9 cellular contexts compared by ENCODE assay signal in the genomic region with DNA sequence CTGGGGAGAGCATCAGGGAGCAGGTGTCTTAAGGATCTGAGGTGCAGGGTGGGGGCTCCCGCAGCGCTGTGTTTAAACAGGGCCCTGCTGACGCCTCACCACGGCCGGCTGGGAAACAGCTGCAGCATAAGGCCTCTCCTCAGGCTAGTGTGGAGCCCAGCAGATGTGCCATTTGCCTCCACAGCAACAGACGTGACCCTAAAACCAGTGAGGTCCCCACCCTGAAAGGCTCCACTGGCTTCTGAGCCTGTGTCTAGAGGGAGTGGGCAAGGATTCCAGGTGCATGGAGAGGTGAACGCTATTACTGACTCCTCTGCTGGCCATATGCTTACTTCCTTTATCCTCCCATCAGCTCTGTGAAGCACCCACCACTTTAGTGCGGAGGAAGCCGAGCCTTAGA. TPM values are rescaled to one million over a fixed set of nuclear protein-coding genes. Genes with fewer than 3 reads are reported as not detected.
DNase-seq lines count a peak whose midpoint lies in the region; ATAC-seq and TF ChIP-seq lines count a peak whose summit lies in the region.
"Had no signal": no experiment of that assay in that cellular context is flagged by ENCODE, and none has a peak within 500 bp of the region (broad histone marks: within the 10 kb centered on the region; RNA-seq: fewer than 3 reads in every experiment).

No MANE protein-coding gene starts in this region.

- peak overlapping the region; percentile 10 for H3K27ac Mint-ChIP-seq in activated CD8-positive, alpha-beta T cell treated with anti-CD3 and anti-CD28 coated beads for 36 hours
- H3K27ac Mint-ChIP-seq in activated CD8-positive, alpha-beta T cell treated with anti-CD3 and anti-CD28 coated beads, Interleukin-2, amount 10 ng/mL, durations not matched to agents 7 days and 5 days, result no peak overlapping the region
- H3K27ac Mint-ChIP-seq in activated naive CD4-positive, alpha-beta T cell treated with anti-CD3 and anti-CD28 coated beads, Interleukin-2, amount 10 ng/mL, durations not matched to agents 7 days and 5 days, result no peak overlapping the region
- H3K27ac Mint-ChIP-seq: activated CD4-positive, alpha-beta T cell treated with anti-CD3 and anti-CD28 coated beads, Interleukin-2, amount 10 ng/mL, durations not matched to agents 7 days and 5 days had no signal

- no peak for ATAC-seq in activated CD8-positive, alpha-beta T cell treated with anti-CD3 and anti-CD28 coated beads for 36 hours
- ATAC-seq in activated CD8-positive, alpha-beta T cell treated with anti-CD3 and anti-CD28 coated beads, Interleukin-2, amount 10 ng/mL, durations not matched to agents 7 days and 5 days, result no peak
- peak; percentile 5 for ATAC-seq in mucosa of descending colon
- ATAC-seq in upper lobe of right lung, result no peak
- no peak for ATAC-seq in GM18907 (IDR thresholded peaks at IDR 0.05; ENCODE audit: unreplicated experiment)

- H3K27me3 ChIP-seq in adrenal gland (no peaks in the 10 kb centered on the region), upper lobe of right lung (no peaks in the 10 kb centered on the region)

- H3K36me3 ChIP-seq in adrenal gland (replicated peaks in 1 of 2), result no peaks in the 10 kb centered on the region
- no peaks in the 10 kb centered on the region for H3K36me3 ChIP-seq in mucosa of descending colon (ENCODE audit: low read depth)
- no peaks in the 10 kb centered on the region for H3K36me3 ChIP-seq in upper lobe of right lung

- intact Hi-C loops in activated CD8-positive, alpha-beta T cell treated with anti-CD3 and anti-CD28 coated beads for 36 hours (cut with micrococcal nuclease), result no loop called here
- intact Hi-C loops in adrenal gland (cut with DNase I) (no loop called here), mucosa of descending colon (cut with DNase I, micrococcal nuclease) (no loop called here), upper lobe of right lung (cut with DNase I) (no loop called here)

- no peak overlapping the region for H3K4me3 Mint-ChIP-seq in activated CD8-positive, alpha-beta T cell treated with anti-CD3 and anti-CD28 coated beads for 36 hours
- no peak overlapping the region for H3K4me3 Mint-ChIP-seq in activated CD8-positive, alpha-beta T cell treated with anti-CD3 and anti-CD28 coated beads, Interleukin-2, amount 10 ng/mL, durations not matched to agents 7 days and 5 days
- no peak overlapping the region for H3K4me3 Mint-ChIP-seq in activated naive CD4-positive, alpha-beta T cell treated with anti-CD3 and anti-CD28 coated beads, Interleukin-2, amount 10 ng/mL, durations not matched to agents 7 days and 5 days
- H3K4me3 Mint-ChIP-seq: activated CD4-positive, alpha-beta T cell treated with anti-CD3 and anti-CD28 coated beads, Interleukin-2, amount 10 ng/mL, durations not matched to agents 7 days and 5 days had no signal

- H3K9me3 Mint-ChIP-seq in activated CD8-positive, alpha-beta T cell treated with anti-CD3 and anti-CD28 coated beads for 36 hours, result no peaks in the 10 kb centered on the region
- no peaks in the 10 kb centered on the region for H3K9me3 Mint-ChIP-seq in activated CD8-positive, alpha-beta T cell treated with anti-CD3 and anti-CD28 coated beads, Interleukin-2, amount 10 ng/mL, durations not matched to agents 7 days and 5 days (ENCODE audit: insufficient read depth)
- H3K9me3 Mint-ChIP-seq in activated naive CD4-positive, alpha-beta T cell treated with anti-CD3 and anti-CD28 coated beads, Interleukin-2, amount 10 ng/mL, durations not matched to agents 7 days and 5 days, result no peaks in the 10 kb centered on the region
- H3K9me3 Mint-ChIP-seq: activated CD4-positive, alpha-beta T cell treated with anti-CD3 and anti-CD28 coated beads, Interleukin-2, amount 10 ng/mL, durations not matched to agents 7 days and 5 days had no signal

- no peak for TF ChIP-seq CTCF in activated CD8-positive, alpha-beta T cell treated with anti-CD3 and anti-CD28 coated beads for 36 hours (IDR thresholded peaks at IDR 0.05)
- TF ChIP-seq CTCF in adrenal gland (IDR thresholded peaks at IDR 0.05) (no peak), mucosa of descending colon (IDR thresholded peaks at IDR 0.05) (no peak), upper lobe of right lung (IDR thresholded peaks at IDR 0.05) (no peak)

- H3K36me3 Mint-ChIP-seq in activated CD8-positive, alpha-beta T cell treated with anti-CD3 and anti-CD28 coated beads for 36 hours (ENCODE audit: low read depth), result no peaks in the 10 kb centered on the region
- H3K36me3 Mint-ChIP-seq in activated CD8-positive, alpha-beta T cell treated with anti-CD3 and anti-CD28 coated beads, Interleukin-2, amount 10 ng/mL, durations not matched to agents 7 days and 5 days (ENCODE audit: low read depth), result no peaks in the 10 kb centered on the region
- H3K36me3 Mint-ChIP-seq in activated naive CD4-positive, alpha-beta T cell treated with anti-CD3 and anti-CD28 coated beads, Interleukin-2, amount 10 ng/mL, durations not matched to agents 7 days and 5 days, result no peaks in the 10 kb centered on the region

- CTCF ChIA-PET in activated CD8-positive, alpha-beta T cell treated with anti-CD3 and anti-CD28 coated beads for 36 hours (lab: Charles Lee), result no interaction called here
- CTCF ChIA-PET in activated CD8-positive, alpha-beta T cell treated with anti-CD3 and anti-CD28 coated beads, Interleukin-2, amount 10 ng/mL, durations not matched to agents 7 days and 5 days (lab: Charles Lee), result no interaction called here
- CTCF ChIA-PET in activated naive CD4-positive, alpha-beta T cell treated with anti-CD3 and anti-CD28 coated beads, Interleukin-2, amount 10 ng/mL, durations not matched to agents 7 days and 5 days (lab: Charles Lee), result interaction anchor here (2.6 kb wide), 1 partner anchor 90 kb away, joined by 7 read pairs; no protein-coding TSS in a partner anchor

- H3K4me1 ChIP-seq in adrenal gland (replicated peaks in 1 of 2) (peaks cover 18 to 22% of the 10 kb centered on the region in 2 donors), mucosa of descending colon (ENCODE audit: low read depth) (peaks cover 23% of the 10 kb centered on the region), upper lobe of right lung (peaks cover 22% of the 10 kb centered on the region)

- POLR2A ChIA-PET in activated CD8-positive, alpha-beta T cell treated with anti-CD3 and anti-CD28 coated beads for 36 hours (lab: Charles Lee), result interaction anchor here (1.5 kb wide), 1 partner anchor 61 kb away, joined by 3 read pairs; no protein-coding TSS in a partner anchor
- POLR2A ChIA-PET in activated CD8-positive, alpha-beta T cell treated with anti-CD3 and anti-CD28 coated beads, Interleukin-2, amount 10 ng/mL, durations not matched to agents 7 days and 5 days (lab: Charles Lee), result no interaction called here

- no peaks in the 10 kb centered on the region for H3K27me3 Mint-ChIP-seq in activated CD8-positive, alpha-beta T cell treated with anti-CD3 and anti-CD28 coated beads for 36 hours
- H3K27me3 Mint-ChIP-seq in activated CD8-positive, alpha-beta T cell treated with anti-CD3 and anti-CD28 coated beads, Interleukin-2, amount 10 ng/mL, durations not matched to agents 7 days and 5 days (ENCODE audit: low read depth), result no peaks in the 10 kb centered on the region
- no peaks in the 10 kb centered on the region for H3K27me3 Mint-ChIP-seq in activated naive CD4-positive, alpha-beta T cell treated with anti-CD3 and anti-CD28 coated beads, Interleukin-2, amount 10 ng/mL, durations not matched to agents 7 days and 5 days
- H3K27me3 Mint-ChIP-seq: activated CD4-positive, alpha-beta T cell treated with anti-CD3 and anti-CD28 coated beads, Interleukin-2, amount 10 ng/mL, durations not matched to agents 7 days and 5 days had no signal

- peaks cover 37% of the 10 kb centered on the region for H3K4me1 Mint-ChIP-seq in activated CD8-positive, alpha-beta T cell treated with anti-CD3 and anti-CD28 coated beads for 36 hours (ENCODE audit: low read depth)
- H3K4me1 Mint-ChIP-seq in activated CD8-positive, alpha-beta T cell treated with anti-CD3 and anti-CD28 coated beads, Interleukin-2, amount 10 ng/mL, durations not matched to agents 7 days and 5 days (ENCODE audit: low read depth), result peaks cover 43% of the 10 kb centered on the region
- peaks cover 29% of the 10 kb centered on the region for H3K4me1 Mint-ChIP-seq in activated naive CD4-positive, alpha-beta T cell treated with anti-CD3 and anti-CD28 coated beads, Interleukin-2, amount 10 ng/mL, durations not matched to agents 7 days and 5 days

- WGBS in adrenal gland, 4 donors, result 39 to 72% (median 64%) methylated on average over 5 to 9 of the region's 9 CpGs

- peak overlapping the region; percentile 44 to 93 (median 89) for H3K27ac ChIP-seq in adrenal gland
- H3K27ac ChIP-seq in upper lobe of right lung, result peak overlapping the region; percentile 42

- H3K9me3 ChIP-seq in adrenal gland (replicated peaks in 1 of 3) (no peaks in the 10 kb centered on the region), mucosa of descending colon (no peaks in the 10 kb centered on the region), upper lobe of right lung (no peaks in the 10 kb centered on the region)

- H3K4me3 ChIP-seq in adrenal gland (no peak overlapping the region), mucosa of descending colon (no peak overlapping the region), upper lobe of right lung (no peak overlapping the region)

- no peak for DNase-seq in activated CD8-positive, alpha-beta T cell treated with anti-CD3 and anti-CD28 coated beads for 36 hours
- no peak for DNase-seq in activated CD8-positive, alpha-beta T cell treated with anti-CD3 and anti-CD28 coated beads, Interleukin-2, amount 10 ng/mL, durations not matched to agents 7 days and 5 days
- DNase-seq in adrenal gland (peak in 1 of 7 donors; percentile 48), mucosa of descending colon (peak in 1 of 3 donors; percentile 65), upper lobe of right lung (no peak), NCI-H2227 treated with DMSO at 0.1 percent for 48 hours (lab: John Stamatoyannopoulos, UW) (no peak)
- no peak for DNase-seq in activated naive CD4-positive, alpha-beta T cell treated with anti-CD3 and anti-CD28 coated beads, Interleukin-2, amount 10 ng/mL, durations not matched to agents 7 days and 5 days
- DNase-seq: activated CD4-positive, alpha-beta T cell treated with anti-CD3 and anti-CD28 coated beads, Interleukin-2, amount 10 ng/mL, durations not matched to agents 7 days and 5 days had no signal

- no peak for TF ChIP-seq POLR2A in adrenal gland (IDR thresholded peaks at IDR 0.05)

RNA-seq across cellular contexts. Expression of a gene that starts 47.8 kb away (rescaled TPM):
- total RNA-seq in activated CD8-positive, alpha-beta T cell treated with anti-CD3 and anti-CD28 coated beads for 36 hours, result 10 to 100 TPM; 40.1 to 44.6 TPM
- total RNA-seq in activated CD8-positive, alpha-beta T cell treated with anti-CD3 and anti-CD28 coated beads, Interleukin-2, amount 10 ng/mL, durations not matched to agents 7 days and 5 days, result 10 to 100 TPM; 51.3 to 52.4 TPM
- total RNA-seq in adrenal gland, result 100 to 1,000 TPM in 3 of 8 donors, 10 to 100 TPM in 5; 58.3 to 107 (median 94.3) TPM
- 10 to 100 TPM; 25.0 to 90.3 (median 31.6) TPM for polyA plus RNA-seq in adrenal gland
- 100 to 1,000 TPM in 1 of 3 donors, 10 to 100 TPM in 2; 73.8 to 109 (median 80.8) TPM for total RNA-seq in mucosa of descending colon
- total RNA-seq in upper lobe of right lung, result 92.4 TPM
